Comparison of ENCODE assay signal across 24 cellular contexts in genomic region chr13:105665284-105665683, GRCh38.
DNase-seq lines count a peak whose midpoint lies in the region; ATAC-seq, FAIRE-seq and TF ChIP-seq lines count a peak whose summit lies in the region.
"Had no signal": no experiment of that assay in that cellular context is flagged by ENCODE, and none has a peak within 500 bp of the region (broad histone marks: within the 10 kb centered on the region; RNA-seq: fewer than 3 reads in every experiment).

No MANE protein-coding gene starts in this region.

- no peaks in the 10 kb centered on the region for H3K27me3 Mint-ChIP-seq in activated CD8-positive, alpha-beta T cell treated with anti-CD3 and anti-CD28 coated beads for 36 hours
- no peaks in the 10 kb centered on the region for H3K27me3 Mint-ChIP-seq in activated naive CD8-positive, alpha-beta T cell treated with anti-CD3 and anti-CD28 coated beads, Interleukin-2, amount 50 U/mL, for 24 hours
- H3K27me3 Mint-ChIP-seq: activated CD4-positive, alpha-beta memory T cell treated with anti-CD3 and anti-CD28 coated beads, Interleukin-2, amount 10 ng/mL, durations not matched to agents 7 days and 5 days; activated naive CD8-positive, alpha-beta T cell treated with anti-CD3 and anti-CD28 coated beads, Interleukin-2, amount 10 ng/mL, durations not matched to agents 7 days and 5 days had no signal

- intact Hi-C loops in activated CD8-positive, alpha-beta T cell treated with anti-CD3 and anti-CD28 coated beads for 36 hours (cut with micrococcal nuclease), result no loop called here

- no peak overlapping the region for H3K27ac Mint-ChIP-seq in activated CD8-positive, alpha-beta T cell treated with anti-CD3 and anti-CD28 coated beads for 36 hours
- no peak overlapping the region for H3K27ac Mint-ChIP-seq in activated naive CD8-positive, alpha-beta T cell treated with anti-CD3 and anti-CD28 coated beads, Interleukin-2, amount 50 U/mL, for 24 hours
- H3K27ac Mint-ChIP-seq: activated CD4-positive, alpha-beta memory T cell treated with anti-CD3 and anti-CD28 coated beads, Interleukin-2, amount 10 ng/mL, durations not matched to agents 7 days and 5 days; activated naive CD8-positive, alpha-beta T cell treated with anti-CD3 and anti-CD28 coated beads, Interleukin-2, amount 10 ng/mL, durations not matched to agents 7 days and 5 days; natural killer cell had no signal

- no peak for TF ChIP-seq CTCF in bronchial epithelial cell (IDR thresholded peaks at IDR 0.05; ENCODE audit: insufficient read depth, low read length, severe bottlenecking)
- TF ChIP-seq CTCF in activated CD8-positive, alpha-beta T cell treated with anti-CD3 and anti-CD28 coated beads for 36 hours (IDR thresholded peaks at IDR 0.05), result no peak

- FAIRE-seq in bronchial epithelial cell (lab: Jason Lieb, UNC), result peak; percentile 43
- FAIRE-seq: D721Med, endometrium had no signal

- no peaks in the 10 kb centered on the region for H3K9me3 Mint-ChIP-seq in activated CD8-positive, alpha-beta T cell treated with anti-CD3 and anti-CD28 coated beads for 36 hours
- H3K9me3 Mint-ChIP-seq in activated naive CD8-positive, alpha-beta T cell treated with anti-CD3 and anti-CD28 coated beads, Interleukin-2, amount 50 U/mL, for 24 hours, result no peaks in the 10 kb centered on the region
- H3K9me3 Mint-ChIP-seq: activated CD4-positive, alpha-beta memory T cell treated with anti-CD3 and anti-CD28 coated beads, Interleukin-2, amount 10 ng/mL, durations not matched to agents 7 days and 5 days had no signal

- H3K36me3 ChIP-seq in bronchial epithelial cell (ENCODE audit: control insufficient read depth, insufficient read depth, low read length) (no peaks in the 10 kb centered on the region), mesendoderm (ENCODE audit: control insufficient read depth, insufficient read depth, low read length) (no peaks in the 10 kb centered on the region)
- H3K36me3 ChIP-seq: gastrocnemius medialis, Peyer's patch, prostate gland, vagina, WERI-Rb-1 had no signal

- no peak overlapping the region for H2BK120ac ChIP-seq in mesendoderm (ENCODE audit: low read depth, low read length)

- H4K5ac ChIP-seq in mesendoderm (ENCODE audit: low read length), result no peak overlapping the region

- H3K4me1 ChIP-seq in mesendoderm (ENCODE audit: control insufficient read depth, low read depth, low read length), result no peaks in the 10 kb centered on the region
- H3K4me1 ChIP-seq: gastrocnemius medialis, Peyer's patch, prostate gland, vagina had no signal

- H3K79me2 ChIP-seq in mesendoderm (ENCODE audit: control insufficient read depth, insufficient read depth, low read length), result no peaks in the 10 kb centered on the region

- H3K27ac ChIP-seq in mesendoderm (ENCODE audit: low read depth, low read length), result no peak overlapping the region
- H3K27ac ChIP-seq: gastrocnemius medialis, Peyer's patch, prostate gland, vagina, WERI-Rb-1 had no signal

- H3K79me1 ChIP-seq in mesendoderm (ENCODE audit: low read length), result no peaks in the 10 kb centered on the region

- no peaks in the 10 kb centered on the region for H3K4me1 Mint-ChIP-seq in activated CD8-positive, alpha-beta T cell treated with anti-CD3 and anti-CD28 coated beads for 36 hours (ENCODE audit: low read depth)
- no peaks in the 10 kb centered on the region for H3K4me1 Mint-ChIP-seq in activated naive CD8-positive, alpha-beta T cell treated with anti-CD3 and anti-CD28 coated beads, Interleukin-2, amount 50 U/mL, for 24 hours
- H3K4me1 Mint-ChIP-seq: activated CD4-positive, alpha-beta memory T cell treated with anti-CD3 and anti-CD28 coated beads, Interleukin-2, amount 10 ng/mL, durations not matched to agents 7 days and 5 days; activated naive CD8-positive, alpha-beta T cell treated with anti-CD3 and anti-CD28 coated beads, Interleukin-2, amount 10 ng/mL, durations not matched to agents 7 days and 5 days had no signal

- H3K4ac ChIP-seq in mesendoderm (ENCODE audit: low read depth, low read length), result no peak overlapping the region

- no CpG with 5 or more reads among the region's 1 CpG for WGBS in mesendoderm (ENCODE audit: extremely low coverage, insufficient coverage, low lambda C conversion rate)

- no peak overlapping the region for H3K9ac ChIP-seq in mesendoderm (ENCODE audit: low read length)

- no peak overlapping the region for H3K56ac ChIP-seq in mesendoderm (ENCODE audit: low read length)

- POLR2A ChIA-PET in activated CD8-positive, alpha-beta T cell treated with anti-CD3 and anti-CD28 coated beads for 36 hours (lab: Charles Lee), result no interaction called here

- no peak overlapping the region for H2BK15ac ChIP-seq in mesendoderm (replicated peaks; ENCODE audit: low read depth)

- H2BK5ac ChIP-seq in mesendoderm (ENCODE audit: low read length), result no peak overlapping the region

- H3K27me3 ChIP-seq in bronchial epithelial cell (ENCODE audit: control insufficient read depth, insufficient read depth, low read length) (no peaks in the 10 kb centered on the region), mesendoderm (ENCODE audit: insufficient read depth, low read length, poor library complexity) (no peaks in the 10 kb centered on the region)
- H3K27me3 ChIP-seq: gastrocnemius medialis, Peyer's patch, vagina had no signal

- no peak overlapping the region for H3K23ac ChIP-seq in mesendoderm (ENCODE audit: low read length)

- H2AK5ac ChIP-seq in mesendoderm (ENCODE audit: low read length), result no peak overlapping the region

- no peak overlapping the region for H3K4me3 Mint-ChIP-seq in activated CD8-positive, alpha-beta T cell treated with anti-CD3 and anti-CD28 coated beads for 36 hours
- no peak overlapping the region for H3K4me3 Mint-ChIP-seq in activated naive CD8-positive, alpha-beta T cell treated with anti-CD3 and anti-CD28 coated beads, Interleukin-2, amount 50 U/mL, for 24 hours
- H3K4me3 Mint-ChIP-seq: activated CD4-positive, alpha-beta memory T cell treated with anti-CD3 and anti-CD28 coated beads, Interleukin-2, amount 10 ng/mL, durations not matched to agents 7 days and 5 days; activated naive CD8-positive, alpha-beta T cell treated with anti-CD3 and anti-CD28 coated beads, Interleukin-2, amount 10 ng/mL, durations not matched to agents 7 days and 5 days; natural killer cell had no signal

- ATAC-seq in activated CD8-positive, alpha-beta T cell treated with anti-CD3 and anti-CD28 coated beads for 36 hours, result no peak
- no peak for ATAC-seq in activated naive CD8-positive, alpha-beta T cell treated with anti-CD3 and anti-CD28 coated beads, Interleukin-2, amount 50 U/mL, for 24 hours
- ATAC-seq in HG03025 (IDR thresholded peaks at IDR 0.05; ENCODE audit: low FRiP score, unreplicated experiment) (no peak), HG02588 (IDR thresholded peaks at IDR 0.05; ENCODE audit: unreplicated experiment) (no peak)
- ATAC-seq: gastrocnemius medialis; HCT116; natural killer cell; stimulated activated naive CD8-positive, alpha-beta T cell treated with anti-CD3 and anti-CD28 coated beads, Interleukin-15, Interleukin-2, amounts not matched to agents 100 U/mL and 50 U/mL, for 24 hours had no signal

- no peak overlapping the region for H4K8ac ChIP-seq in mesendoderm (ENCODE audit: low read depth, low read length)

- H3K4me3 ChIP-seq in bronchial epithelial cell (ENCODE audit: low read depth, low read length) (no peak overlapping the region), mesendoderm (ENCODE audit: low read length) (no peak overlapping the region)
- H3K4me3 ChIP-seq: gastrocnemius medialis, lung, Peyer's patch, prostate gland, vagina had no signal

- no peak overlapping the region for H3K18ac ChIP-seq in mesendoderm (ENCODE audit: low read length)

- CTCF ChIA-PET in activated CD8-positive, alpha-beta T cell treated with anti-CD3 and anti-CD28 coated beads for 36 hours (lab: Charles Lee), result no interaction called here

- H3K4me2 ChIP-seq in mesendoderm (ENCODE audit: low read length), result no peak overlapping the region

- no peaks in the 10 kb centered on the region for H3K36me3 Mint-ChIP-seq in activated CD8-positive, alpha-beta T cell treated with anti-CD3 and anti-CD28 coated beads for 36 hours (ENCODE audit: low read depth)
- no peaks in the 10 kb centered on the region for H3K36me3 Mint-ChIP-seq in activated naive CD8-positive, alpha-beta T cell treated with anti-CD3 and anti-CD28 coated beads, Interleukin-2, amount 50 U/mL, for 24 hours (ENCODE audit: low read depth)
- H3K36me3 Mint-ChIP-seq: activated naive CD8-positive, alpha-beta T cell treated with anti-CD3 and anti-CD28 coated beads, Interleukin-2, amount 10 ng/mL, durations not matched to agents 7 days and 5 days; natural killer cell had no signal

- DNase-seq in AG20443 (ENCODE audit: low spot score) (peak; percentile 43), NCI-H226 (peak; percentile 86), bronchial epithelial cell (ENCODE audit: low read depth) (peak; percentile 88), mesendoderm (peak; percentile 19)
- DNase-seq in activated CD8-positive, alpha-beta T cell treated with anti-CD3 and anti-CD28 coated beads for 36 hours, result no peak
- no peak for DNase-seq in activated naive CD8-positive, alpha-beta T cell treated with anti-CD3 and anti-CD28 coated beads, Interleukin-2, amount 50 U/mL, for 24 hours
- DNase-seq: activated CD4-positive, alpha-beta memory T cell treated with anti-CD3 and anti-CD28 coated beads, Interleukin-2, amount 10 ng/mL, durations not matched to agents 7 days and 5 days; activated naive CD8-positive, alpha-beta T cell treated with anti-CD3 and anti-CD28 coated beads, Interleukin-2, amount 10 ng/mL, durations not matched to agents 7 days and 5 days; cerebellar nuclear complex; gastrocnemius medialis; natural killer cell; NCI-H1092; NCI-H748 treated with DMSO at 0.1 percent for 48 hours; Peyer's patch; stimulated activated naive CD8-positive, alpha-beta T cell treated with anti-CD3 and anti-CD28 coated beads, Interleukin-15, Interleukin-2, amounts not matched to agents 100 U/mL and 50 U/mL, for 24 hours; WERI-Rb-1 had no signal

Comparison
In these comparisons a context has a peak if more than half of its experiments do, and no peak if none do; other contexts are left out.
1. DNase-seq: peak in AG20443 (single experiment), NCI-H226 (single experiment), bronchial epithelial cell (single experiment) and mesendoderm (single experiment); none in activated CD8-positive, alpha-beta T cell treated with anti-CD3 and anti-CD28 coated beads for 36 hours (single experiment) and activated naive CD8-positive, alpha-beta T cell treated with anti-CD3 and anti-CD28 coated beads, Interleukin-2, amount 50 U/mL, for 24 hours (single experiment).